Comparison of ENCODE assay signal across 26 cellular contexts in genomic region chr14:88289214-88289613, GRCh38. TPM values are rescaled to one million over a fixed set of nuclear protein-coding genes. Genes with fewer than 3 reads are reported as not detected.
A peak's percentile ranks its signal among the peaks of the same experiment; 100 is the strongest.
DNase-seq lines count a peak whose midpoint lies in the region; ATAC-seq and TF ChIP-seq lines count a peak whose summit lies in the region.
"Had no signal": no experiment of that assay in that cellular context is flagged by ENCODE, and none has a peak within 500 bp of the region (broad histone marks: within the 10 kb centered on the region; RNA-seq: fewer than 3 reads in every experiment).

No MANE protein-coding gene starts in this region.

- H3K27ac Mint-ChIP-seq in nephron progenitor cell: no peak overlapping the region
- H3K27ac Mint-ChIP-seq: activated T-cell treated with anti-CD3 and anti-CD28 coated beads, Interleukin-2, amount 50 U/mL, for 24 hours had no signal

- H3K9me3 ChIP-seq in IMR-90 (ENCODE audit: control insufficient read depth, insufficient read depth, low read length): no peaks in the 10 kb centered on the region
- H3K9me3 ChIP-seq in mammary epithelial cell (replicated peaks; ENCODE audit: insufficient read depth, low read length): no peaks in the 10 kb centered on the region
- H3K9me3 ChIP-seq: gastroesophageal sphincter, neutrophil, thyroid gland had no signal

- no peak overlapping the region for H4K8ac ChIP-seq in IMR-90 (ENCODE audit: low read depth in 2 of 2, low read length in 2 of 2)

- BruUV-seq in IMR-90 (replicated peaks; lab: Mats Ljungman, UMichigan) (no TSS peak), mammary epithelial cell (replicated peaks; lab: Mats Ljungman, UMichigan) (no TSS peak)

- H2AK9ac ChIP-seq in IMR-90 (replicated peaks; ENCODE audit: low read depth, low read length, poor library complexity): no peak overlapping the region

- no peak overlapping the region for H3K56ac ChIP-seq in IMR-90 (ENCODE audit: extremely low read depth, insufficient read depth, low read length)

- H3K4me2 ChIP-seq in IMR-90 (ENCODE audit: low read depth, low read length) (no peak overlapping the region), mammary epithelial cell (ENCODE audit: insufficient read depth, low read depth, low read length) (no peak overlapping the region)
- H3K4me2 ChIP-seq: smooth muscle cell had no signal

- POLR2A ChIA-PET in IMR-90 (lab: Charles Lee; ENCODE audit: unreplicated experiment): no interaction called here

- no peak for TF ChIP-seq CTCF in IMR-90 (conservative IDR thresholded peaks at IDR 0.05; ENCODE audit: low read depth, low read length)
- no peak for TF ChIP-seq CTCF in mammary epithelial cell (conservative IDR thresholded peaks at IDR 0.05 in 1 of 2, IDR thresholded peaks at IDR 0.05 in 1 of 2; ENCODE audit: extremely low read depth in 1 of 2, insufficient read depth in 1 of 2, low read depth in 1 of 2, low read length in 2 of 2)
- TF ChIP-seq CTCF in nephron progenitor cell (IDR thresholded peaks at IDR 0.05): no peak

- H2AFZ ChIP-seq in IMR-90 (replicated peaks; ENCODE audit: low read length, poor library complexity) (no peak overlapping the region), mammary epithelial cell (ENCODE audit: low read depth, low read length) (no peak overlapping the region)

- no peaks in the 10 kb centered on the region for H3K36me3 Mint-ChIP-seq in nephron progenitor cell (ENCODE audit: low read depth)

- H2AK5ac ChIP-seq in IMR-90 (ENCODE audit: low read depth, low read length): no peak overlapping the region

- H3K36me3 ChIP-seq in IMR-90 (ENCODE audit: control insufficient read depth, insufficient read depth, low read length) (no peaks in the 10 kb centered on the region), mammary epithelial cell (ENCODE audit: insufficient read depth, low read length) (no peaks in the 10 kb centered on the region)
- H3K36me3 ChIP-seq: gastroesophageal sphincter, neutrophil, thyroid gland had no signal

- CTCF ChIA-PET in IMR-90 (lab: Yijun Ruan, JAX) (no interaction called here), mammary epithelial cell (lab: Charles Lee; ENCODE audit: low non-redundant PET) (no interaction called here)

- no peaks in the 10 kb centered on the region for H3K4me1 ChIP-seq in IMR-90 (ENCODE audit: control insufficient read depth, insufficient read depth, low read length)
- no peaks in the 10 kb centered on the region for H3K4me1 ChIP-seq in mammary epithelial cell (ENCODE audit: insufficient read depth, low read length)
- H3K4me1 ChIP-seq: gastroesophageal sphincter, thyroid gland had no signal

- H4K5ac ChIP-seq in IMR-90 (ENCODE audit: low read depth, low read length): no peak overlapping the region

- intact Hi-C loops in IMR-90 (cut with micrococcal nuclease): no loop called here
- intact Hi-C loops in mammary epithelial cell (cut with micrococcal nuclease): loop anchor here (10.0 kb wide), 1 partner anchor 266 kb away; the partner anchor contains the start of gene PTPN21

- DNase-seq in GM03348 (ENCODE audit: low spot score) (peak; percentile 44), IMR-90 (peak; percentile 13), mammary epithelial cell (peak; percentile 65), left lobe of liver (ENCODE audit: low spot score) (peak; percentile 78), nephron progenitor cell (no peak), cortex of kidney (lab: John Stamatoyannopoulos, UW) (no peak), DMS79 treated with DMSO at 0.1 percent for 48 hours (lab: John Stamatoyannopoulos, UW) (no peak)
- DNase-seq: activated CD4-positive, CD25-positive, alpha-beta regulatory T cell treated with anti-CD3 and anti-CD28 coated beads, Interleukin-2, amount 50 U/mL, for 72 hours; activated T-cell treated with anti-CD3 and anti-CD28 coated beads, Interleukin-2, amount 50 U/mL, for 24 hours; AML-193; amygdala; GOT3; kidney; NCI-H526 treated with DMSO at 0.1 percent for 48 hours; SHP77; stimulated activated CD4-positive, alpha-beta T cell treated with anti-CD3 and anti-CD28 coated beads, Interleukin-4, amount 100 ng/mL, for 24 hours; stimulated activated naive CD4-positive, alpha-beta T cell treated with Interleukin-2 at 50 U/mL for 16 hours; SW 1271; thyroid gland had no signal

- no peak; the same call in 1 of the 2 replicates for ATAC-seq in IMR-90 (ENCODE audit: low read depth)
- ATAC-seq in left lobe of liver: peak; percentile 100
- ATAC-seq: gastroesophageal sphincter had no signal

- H2BK15ac ChIP-seq in IMR-90 (ENCODE audit: low read depth, low read length): no peak overlapping the region

- dilution Hi-C loops in IMR-90 (cut with HindIII; ENCODE audit: low sequenced_read_pairs, unreplicated experiment): no loop called here
- dilution Hi-C loops in mammary epithelial cell (cut with HindIII; ENCODE audit: low sequenced_read_pairs): no loop called here

- no peaks in the 10 kb centered on the region for H3K4me1 Mint-ChIP-seq in nephron progenitor cell

- H2BK5ac ChIP-seq in IMR-90 (ENCODE audit: low read depth, low read length, poor library complexity, severe bottlenecking): no peak overlapping the region

- H3K9ac ChIP-seq in IMR-90 (ENCODE audit: low read depth, low read length) (no peak overlapping the region), mammary epithelial cell (ENCODE audit: insufficient read depth, low read length) (no peak overlapping the region)

- TF ChIP-seq RAD21 in IMR-90 (IDR thresholded peaks at IDR 0.05; ENCODE audit: low read length): no peak

- in situ Hi-C loops in IMR-90 (cut with MboI; ENCODE audit: low sequenced_read_pairs) (no loop called here), mammary epithelial cell (cut with MboI; ENCODE audit: low sequenced_read_pairs in 2 of 2) (no loop called here)

- H3K9me3 Mint-ChIP-seq in nephron progenitor cell: no peaks in the 10 kb centered on the region
- H3K9me3 Mint-ChIP-seq: activated T-cell treated with anti-CD3 and anti-CD28 coated beads, Interleukin-2, amount 50 U/mL, for 24 hours had no signal

- no peak overlapping the region for H4K91ac ChIP-seq in IMR-90 (ENCODE audit: insufficient read depth, low read depth, low read length)

- no peak overlapping the region for H2BK120ac ChIP-seq in IMR-90 (ENCODE audit: low read depth, low read length)

- H3K4me3 Mint-ChIP-seq in nephron progenitor cell: no peak overlapping the region
- H3K4me3 Mint-ChIP-seq: activated T-cell treated with anti-CD3 and anti-CD28 coated beads, Interleukin-2, amount 50 U/mL, for 24 hours had no signal

- no peak for TF ChIP-seq POLR2A in IMR-90 (IDR thresholded peaks at IDR 0.05; ENCODE audit: low read depth, low read length)

- H3K27ac ChIP-seq in IMR-90 (ENCODE audit: insufficient read depth, low read length) (no peak overlapping the region), mammary epithelial cell (ENCODE audit: insufficient read depth, low read depth, low read length) (no peak overlapping the region)
- H3K27ac ChIP-seq: gastroesophageal sphincter, neutrophil, thyroid gland had no signal

- H3K4ac ChIP-seq in IMR-90 (ENCODE audit: low read depth, low read length): no peak overlapping the region

- no peak overlapping the region for H3K14ac ChIP-seq in IMR-90 (replicated peaks; ENCODE audit: low read depth, low read length)

- H3K4me3 ChIP-seq in IMR-90 (ENCODE audit: insufficient read depth, low read depth, low read length): no peak overlapping the region
- H3K4me3 ChIP-seq in mammary epithelial cell (replicated peaks in 1 of 3; ENCODE audit: insufficient read depth in 1 of 3, low read depth in 2 of 3, low read length in 3 of 3): no peak overlapping the region
- H3K4me3 ChIP-seq: gastroesophageal sphincter, smooth muscle cell, thyroid gland had no signal

- peaks cover 7% of the 10 kb centered on the region for H3K27me3 Mint-ChIP-seq in nephron progenitor cell (ENCODE audit: low read depth, poor library complexity)

- H3K79me1 ChIP-seq in IMR-90 (ENCODE audit: low read depth in 1 of 2, low read length in 2 of 2): no peaks in the 10 kb centered on the region

- H4K20me1 ChIP-seq in IMR-90 (ENCODE audit: insufficient read depth, low read length) (no peaks in the 10 kb centered on the region), mammary epithelial cell (ENCODE audit: insufficient read depth, low read length) (no peaks in the 10 kb centered on the region)

- no peak overlapping the region for H2BK20ac ChIP-seq in IMR-90 (ENCODE audit: low read depth, low read length)

- no peak overlapping the region for H3K18ac ChIP-seq in IMR-90 (ENCODE audit: low read depth, low read length)

- H3K23ac ChIP-seq in IMR-90 (ENCODE audit: low read depth, low read length): no peak overlapping the region

- H3K9me1 ChIP-seq in IMR-90 (ENCODE audit: insufficient read depth, low read length): no peaks in the 10 kb centered on the region

- no peaks in the 10 kb centered on the region for H3K79me2 ChIP-seq in mammary epithelial cell (ENCODE audit: insufficient read depth, low read length)

- no peaks in the 10 kb centered on the region for H3K27me3 ChIP-seq in IMR-90 (ENCODE audit: control insufficient read depth, insufficient read depth, low read length)
- H3K27me3 ChIP-seq in mammary epithelial cell (ENCODE audit: insufficient read depth, low read length): no peaks in the 10 kb centered on the region
- H3K27me3 ChIP-seq: gastroesophageal sphincter, neutrophil, thyroid gland had no signal

TF ChIP-seq in IMR-90, 13 proteins besides CTCF, POLR2A, EP300 and RAD21 (continues in another document):
- TF ChIP-seq MAZ (IDR thresholded peaks at IDR 0.05; ENCODE audit: borderline replicate concordance, low read depth, low read length) (no peak), CEBPB (IDR thresholded peaks at IDR 0.05; ENCODE audit: low read depth, low read length) (no peak), RFX5 (IDR thresholded peaks at IDR 0.05; ENCODE audit: low read depth, low read length) (no peak), CHD1 (IDR thresholded peaks at IDR 0.05; ENCODE audit: low read depth, low read length) (no peak), RCOR1 (IDR thresholded peaks at IDR 0.05; ENCODE audit: insufficient replicate concordance, low read length) (no peak), FOS (IDR thresholded peaks at IDR 0.05; ENCODE audit: low read depth, low read length) (no peak)
- TF ChIP-seq, protein P1, sequence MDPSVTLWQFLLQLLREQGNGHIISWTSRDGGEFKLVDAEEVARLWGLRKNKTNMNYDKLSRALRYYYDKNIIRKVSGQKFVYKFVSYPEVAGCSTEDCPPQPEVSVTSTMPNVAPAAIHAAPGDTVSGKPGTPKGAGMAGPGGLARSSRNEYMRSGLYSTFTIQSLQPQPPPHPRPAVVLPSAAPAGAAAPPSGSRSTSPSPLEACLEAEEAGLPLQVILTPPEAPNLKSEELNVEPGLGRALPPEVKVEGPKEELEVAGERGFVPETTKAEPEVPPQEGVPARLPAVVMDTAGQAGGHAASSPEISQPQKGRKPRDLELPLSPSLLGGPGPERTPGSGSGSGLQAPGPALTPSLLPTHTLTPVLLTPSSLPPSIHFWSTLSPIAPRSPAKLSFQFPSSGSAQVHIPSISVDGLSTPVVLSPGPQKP (IDR thresholded peaks at IDR 0.05; ENCODE audit: borderline replicate concordance, low read depth, low read length): no peak

RNA-seq across cellular contexts. Expression of gene KCNK10, which starts 33.9 kb away (rescaled TPM):
- total RNA-seq in IMR-90 (2012; rRNA removed) (not detected in 2 replicates), mammary epithelial cell (under 1 TPM; under 0.01 to 0.21 TPM), left lobe of liver (not detected)
- polyA plus RNA-seq in IMR-90 (2012; rRNA removed) (not detected in 2 replicates), mammary epithelial cell (not detected)
- not detected in 2 replicates for polyA plus RNA-seq in IMR-90 (2012; cell fraction: cytosol; rRNA removed)
- polyA plus RNA-seq in IMR-90 (2012; cell fraction: nucleus; rRNA removed; ENCODE audit: low replicate concordance): not detected in 2 replicates
- polyA minus RNA-seq in mammary epithelial cell: not detected
- total RNA-seq: cardiac septum, dermis microvascular lymphatic vessel endothelial cell, endothelial cell of umbilical vein, lung microvascular endothelial cell, smooth muscle cell had no signal
- polyA plus RNA-seq: endothelial cell of umbilical vein, smooth muscle cell had no signal

Comparison
In these comparisons a context has a peak if more than half of its experiments do, and no peak if none do; other contexts are left out.
1. DNase-seq: peak in GM03348 (single experiment), IMR-90 (single experiment), mammary epithelial cell (single experiment) and left lobe of liver (single experiment); none in nephron progenitor cell (single experiment), cortex of kidney (single experiment) and DMS79 treated with DMSO at 0.1 percent for 48 hours (single experiment).